ENCODE assay signal across 9 cellular contexts in genomic region chr20:29079769-29080690, GRCh38.
DNase-seq lines count a peak whose midpoint lies in the region; ATAC-seq, FAIRE-seq and TF ChIP-seq lines count a peak whose summit lies in the region.
"Had no signal": no experiment of that assay in that cellular context is flagged by ENCODE, and none has a peak within 500 bp of the region (broad histone marks: within the 10 kb centered on the region; RNA-seq: fewer than 3 reads in every experiment).

No MANE protein-coding gene starts in this region.

- no peak for ATAC-seq in GM18858 (IDR thresholded peaks at IDR 0.05; ENCODE audit: unreplicated experiment)

- H3K27ac ChIP-seq in esophagus (ENCODE audit: low read depth in 2 of 2, low read length in 1 of 2) (peak overlapping the region in 1 of 2 donors; percentile 18), smooth muscle cell (ENCODE audit: low read depth) (no peak overlapping the region)
- H3K27ac ChIP-seq: hepatocyte had no signal

- H3K27me3 ChIP-seq in MG63 (no peaks in the 10 kb centered on the region), esophagus (ENCODE audit: control insufficient read depth in 1 of 2, insufficient read depth in 2 of 2, low read length in 2 of 2) (no peaks in the 10 kb centered on the region), smooth muscle cell (ENCODE audit: low read depth) (no peaks in the 10 kb centered on the region)
- H3K27me3 ChIP-seq: hepatocyte had no signal

- DNase-seq in Daoy (ENCODE audit: low read depth) (peak; percentile 95), MG63 (peak; percentile 90), retina (peak; percentile 24), HCEC 1CT (no peak), smooth muscle cell (lab: John Stamatoyannopoulos, UW; ENCODE audit: unreplicated experiment) (no peak), H54 (ENCODE audit: insufficient read length, low spot score) (no peak)

- FAIRE-seq in H54 (lab: Jason Lieb, UNC): no peak

- H3K79me2 ChIP-seq in smooth muscle cell (ENCODE audit: low read depth): no peaks in the 10 kb centered on the region
- H3K79me2 ChIP-seq: hepatocyte had no signal

- H2AFZ ChIP-seq in smooth muscle cell (ENCODE audit: low read depth): no peak overlapping the region
- H2AFZ ChIP-seq: hepatocyte had no signal

- H3F3A ChIP-seq in smooth muscle cell (ENCODE audit: low read depth): no peaks in the 10 kb centered on the region

- no peaks in the 10 kb centered on the region for H4K20me1 ChIP-seq in smooth muscle cell (ENCODE audit: low read depth)

- no peaks in the 10 kb centered on the region for H3K36me3 ChIP-seq in MG63
- no peaks in the 10 kb centered on the region for H3K36me3 ChIP-seq in esophagus (ENCODE audit: control insufficient read depth in 2 of 2, insufficient read depth in 2 of 2, low read length in 1 of 2)
- no peaks in the 10 kb centered on the region for H3K36me3 ChIP-seq in smooth muscle cell (ENCODE audit: low read depth)

- no peak overlapping the region for H3K4me2 ChIP-seq in smooth muscle cell
- H3K4me2 ChIP-seq: hepatocyte had no signal

- WGBS in esophagus, 2 donors: 37 to 44% methylated on average over 61 to 68 of the region's 68 CpGs
- 80% methylated on average over 67 of the region's 68 CpGs for WGBS in smooth muscle cell (ENCODE audit: low lambda C conversion rate)

- H3K9ac ChIP-seq in smooth muscle cell (ENCODE audit: low read depth): no peak overlapping the region

- no peak for TF ChIP-seq CTCF in smooth muscle cell (IDR thresholded peaks at IDR 0.05; ENCODE audit: borderline replicate concordance, insufficient read depth, poor library complexity, severe bottlenecking)

- H3K4me3 ChIP-seq in MG63 (peak overlapping the region; percentile 87), esophagus (ENCODE audit: low read depth in 1 of 2, low read length in 2 of 2) (peak overlapping the region; percentile 1 to 75), smooth muscle cell (no peak overlapping the region)
- H3K4me3 ChIP-seq: hepatocyte had no signal

- no peaks in the 10 kb centered on the region for H3K9me3 ChIP-seq in MG63
- H3K9me3 ChIP-seq in esophagus (ENCODE audit: control insufficient read depth in 2 of 2, insufficient read depth in 1 of 2, low read depth in 1 of 2, low read length in 1 of 2): peaks cover 5 to 12% of the 10 kb centered on the region in 2 donors
- H3K9me3 ChIP-seq in smooth muscle cell (replicated peaks; ENCODE audit: low read depth): peaks cover 18% of the 10 kb centered on the region

- no peaks in the 10 kb centered on the region for H3K4me1 ChIP-seq in esophagus (ENCODE audit: control insufficient read depth in 2 of 2, insufficient read depth in 2 of 2, low read length in 1 of 2)
- H3K4me1 ChIP-seq in smooth muscle cell (ENCODE audit: low read depth): no peaks in the 10 kb centered on the region

- TF ChIP-seq POLR2A in H54 (IDR thresholded peaks at IDR 0.05; ENCODE audit: low read depth, low read length): no peak

Comparison
In these comparisons a context has a peak if more than half of its experiments do, and no peak if none do; other contexts are left out.
1. DNase-seq: peak in Daoy (single experiment), MG63 (single experiment) and retina (single experiment); none in HCEC 1CT (single experiment), smooth muscle cell (single experiment) and H54 (single experiment).